In genomic region chr2:17657759-17658158, GRCh38 we compare ENCODE assay signal across 21 cellular contexts.
DNase-seq lines count a peak whose midpoint lies in the region; ATAC-seq, FAIRE-seq and TF ChIP-seq lines count a peak whose summit lies in the region.
"Had no signal": no experiment of that assay in that cellular context is flagged by ENCODE, and none has a peak within 500 bp of the region (broad histone marks: within the 10 kb centered on the region; RNA-seq: fewer than 3 reads in every experiment).

No MANE protein-coding gene starts in this region.

- peak overlapping the region; percentile 99 for H3K27ac ChIP-seq in OCI-LY3 (ENCODE audit: low read length)
- no peak overlapping the region for H3K27ac ChIP-seq in K562 (ENCODE audit: extremely low read depth, low read depth, low read length)
- peak overlapping the region; percentile 65 for H3K27ac ChIP-seq in osteoblast (ENCODE audit: low read depth, low read length)
- H3K27ac ChIP-seq: KMS-11 had no signal

- H3K4me2 ChIP-seq in OCI-LY3 (ENCODE audit: low read length) (peak overlapping the region; percentile 54), K562 (ENCODE audit: insufficient read depth, low read length) (no peak overlapping the region), osteoblast (ENCODE audit: insufficient read depth, low read length) (no peak overlapping the region)
- H3K4me2 ChIP-seq: KMS-11 had no signal

- CTCF ChIA-PET in K562 (lab: Yijun Ruan, JAX; ENCODE audit: low intra/inter-chr PET ratio) = no interaction called here

- in situ Hi-C loops in K562 (cut with MboI) = no loop called here

- no peak for DNase-seq in K562 (ENCODE audit: extremely low read depth in 1 of 4, low spot score in 3 of 4)
- no peak for DNase-seq in osteoblast (ENCODE audit: insufficient read length, low spot score, missing footprints)
- no peak for DNase-seq in NOMO-1 (lab: John Stamatoyannopoulos, UW; ENCODE audit: unreplicated experiment in 2 of 2)
- DNase-seq: ACHN; BE2C; C1 segment of cervical spinal cord; CD4-positive, CD25-positive, alpha-beta regulatory T cell; CD8-positive, alpha-beta memory T cell; COR-L47; DMS 273 treated with DMSO at 0.1 percent for 48 hours; DMS53; DND-41 had no signal

- FAIRE-seq in K562 (lab: Jason Lieb, UNC) = no peak
- FAIRE-seq: G401.6, GM12892, GM18507 had no signal

- intact Hi-C loops in K562 (cut with micrococcal nuclease) = no loop called here

- no peak for TF ChIP-seq RAD21 in K562 (CRISPR knock-in tag; conservative IDR thresholded peaks at IDR 0.05 in 1 of 2, IDR thresholded peaks at IDR 0.05 in 1 of 2)

- H3K4me1 ChIP-seq in OCI-LY3 (ENCODE audit: low read length) (peaks cover 58% of the 10 kb centered on the region), K562 (replicated peaks in 1 of 2; ENCODE audit: control insufficient read depth in 2 of 2, insufficient read depth in 2 of 2, low read length in 2 of 2) (no peaks in the 10 kb centered on the region), osteoblast (ENCODE audit: insufficient read depth, low read length) (peaks cover 4% of the 10 kb centered on the region)
- H3K4me1 ChIP-seq: BE2C, HAP-1 had no signal

- H3K27me3 ChIP-seq in OCI-LY3 (ENCODE audit: low read depth, low read length) (no peaks in the 10 kb centered on the region), K562 (ENCODE audit: control insufficient read depth in 2 of 2, insufficient read depth in 2 of 2, low read length in 2 of 2) (no peaks in the 10 kb centered on the region), osteoblast (ENCODE audit: insufficient read depth, low read length) (no peaks in the 10 kb centered on the region)
- H3K27me3 ChIP-seq: BE2C had no signal

- H3K9ac ChIP-seq in OCI-LY3 (ENCODE audit: low read length) (peak overlapping the region; percentile 78), K562 (ENCODE audit: insufficient read depth in 1 of 2, low read depth in 2 of 2, low read length in 2 of 2) (no peak overlapping the region)
- H3K9ac ChIP-seq: KMS-11 had no signal

- no peak for TF ChIP-seq POLR2A in K562 (conservative IDR thresholded peaks at IDR 0.05)

- ATAC-seq in GM18870 (IDR thresholded peaks at IDR 0.05; ENCODE audit: unreplicated experiment) (peak; percentile 1), K562 (no peak), HG03565 (IDR thresholded peaks at IDR 0.05; ENCODE audit: unreplicated experiment) (no peak), HG03378 (IDR thresholded peaks at IDR 0.05; ENCODE audit: unreplicated experiment) (no peak)

- POLR2A ChIA-PET in K562 (lab: Yijun Ruan, JAX) = no interaction called here

- H3K9me3 ChIP-seq in OCI-LY3 (ENCODE audit: insufficient read depth, low read length) (no peaks in the 10 kb centered on the region), K562 (replicated peaks; ENCODE audit: control insufficient read depth, insufficient read depth, low read depth, low read length) (no peaks in the 10 kb centered on the region), osteoblast (ENCODE audit: low read depth, low read length) (no peaks in the 10 kb centered on the region)
- H3K9me3 ChIP-seq: BE2C, HAP-1 had no signal

- no TSS peak for BruUV-seq in K562 (replicated peaks; lab: Mats Ljungman, UMichigan)

- H3K4me3 ChIP-seq in OCI-LY3 (ENCODE audit: low read length) = peak overlapping the region; percentile 29; the same call in 1 of the 2 replicates
- no peak overlapping the region for H3K4me3 ChIP-seq in K562
- H3K4me3 ChIP-seq in osteoblast (ENCODE audit: insufficient read depth, low read length) = no peak overlapping the region
- H3K4me3 ChIP-seq: HAP-1 had no signal

- peaks cover 31% of the 10 kb centered on the region for H3K36me3 ChIP-seq in OCI-LY3 (replicated peaks; ENCODE audit: low read depth, low read length)
- H3K36me3 ChIP-seq in K562 (ENCODE audit: control insufficient read depth, insufficient read depth, low read length) = peaks cover 16% of the 10 kb centered on the region; the same call in 1 of the 3 replicates
- H3K36me3 ChIP-seq in osteoblast (ENCODE audit: insufficient read depth, low read length) = no peaks in the 10 kb centered on the region
- H3K36me3 ChIP-seq: HAP-1 had no signal

- H4K20me1 ChIP-seq in OCI-LY3 (ENCODE audit: insufficient read depth, low read length) (no peaks in the 10 kb centered on the region), K562 (replicated peaks; ENCODE audit: control insufficient read depth, insufficient read depth, low read length) (no peaks in the 10 kb centered on the region), osteoblast (ENCODE audit: insufficient read depth, low read length) (no peaks in the 10 kb centered on the region)

- H2AFZ ChIP-seq in OCI-LY3 (ENCODE audit: low read depth, low read length) = no peak overlapping the region
- no peak overlapping the region for H2AFZ ChIP-seq in K562 (ENCODE audit: low read depth, low read length)
- no peak overlapping the region for H2AFZ ChIP-seq in osteoblast (ENCODE audit: low read length)

- TF ChIP-seq CTCF in OCI-LY3 (IDR thresholded peaks at IDR 0.05; ENCODE audit: low read depth, low read length) (no peak), K562 (IDR thresholded peaks at IDR 0.05 in 2 of 3, conservative IDR thresholded peaks at IDR 0.05 in 1 of 3; ENCODE audit: insufficient read depth in 2 of 3, low read depth in 1 of 3, low read length in 3 of 3) (no peak), osteoblast (IDR thresholded peaks at IDR 0.05; ENCODE audit: extremely low read depth, low read depth, low read length) (no peak)

- 96% methylated on average over 4 of the region's 4 CpGs for WGBS in K562 (ENCODE audit: insufficient coverage, low coverage, missing lambda C conversion rate)

- no peak for TF ChIP-seq EP300 in K562 (IDR thresholded peaks at IDR 0.05; ENCODE audit: low read length)

- no peaks in the 10 kb centered on the region for H3K9me1 ChIP-seq in K562 (ENCODE audit: control insufficient read depth, insufficient read depth, low read length)

- H3K79me2 ChIP-seq in OCI-LY3 (ENCODE audit: low read length) = no peaks in the 10 kb centered on the region
- no peaks in the 10 kb centered on the region for H3K79me2 ChIP-seq in K562 (ENCODE audit: control insufficient read depth, insufficient read depth, low read length)
- no peaks in the 10 kb centered on the region for H3K79me2 ChIP-seq in osteoblast (ENCODE audit: insufficient read depth, low read length)

TF ChIP-seq in K562, 482 proteins besides CTCF, POLR2A, EP300 and RAD21:
- peak; percentile 19; the same call in 1 of the 2 replicates for TF ChIP-seq C11orf30 (IDR thresholded peaks at IDR 0.05; ENCODE audit: low read depth)
- no peak for TF ChIP-seq ELF1 (tag; IDR thresholded peaks at IDR 0.05)
- peak; percentile 48; the same call in 1 of the 2 replicates for TF ChIP-seq ZNF316 (IDR thresholded peaks at IDR 0.05)
